ENCODE assay signal across 27 cellular contexts in genomic region chr1:109878531-109878930, GRCh38. TPM values are rescaled to one million over a fixed set of nuclear protein-coding genes. Genes with fewer than 3 reads are reported as not detected.
A peak's percentile ranks its signal among the peaks of the same experiment; 100 is the strongest.
DNase-seq lines count a peak whose midpoint lies in the region; ATAC-seq, FAIRE-seq and TF ChIP-seq lines count a peak whose summit lies in the region.
"Had no signal": no experiment of that assay in that cellular context is flagged by ENCODE, and none has a peak within 500 bp of the region (broad histone marks: within the 10 kb centered on the region; RNA-seq: fewer than 3 reads in every experiment).

No MANE protein-coding gene starts in this region.

- in situ Hi-C loops in Panc1 (cut with HindIII; ENCODE audit: low pct_unique_long_range_greater_than_20kb, low sequenced_read_pairs): no loop called here

- FAIRE-seq in kidney (lab: Jason Lieb, UNC) (no peak), GM12891 (lab: Jason Lieb, UNC) (no peak)
- FAIRE-seq: bronchial epithelial cell, pancreas had no signal

- WGBS in esophagus muscularis mucosa: 96% methylated on average over 7 of the region's 7 CpGs
- WGBS in thyroid gland, 2 donors: 90 to 95% methylated on average over 7 of the region's 7 CpGs

- H3K27me3 ChIP-seq in Panc1 (ENCODE audit: control insufficient read depth, insufficient read depth, low read length) (no peaks in the 10 kb centered on the region), esophagus muscularis mucosa (no peaks in the 10 kb centered on the region), neutrophil (no peaks in the 10 kb centered on the region), thyroid gland (no peaks in the 10 kb centered on the region)
- H3K27me3 ChIP-seq: heart right ventricle, pancreas, Peyer's patch, right atrium auricular region had no signal

- no peak for TF ChIP-seq CTCF in Panc1 (IDR thresholded peaks at IDR 0.05)
- no peak for TF ChIP-seq CTCF in esophagus muscularis mucosa (IDR thresholded peaks at IDR 0.05)
- TF ChIP-seq CTCF in neutrophil (IDR thresholded peaks at IDR 0.05): no peak
- no peak for TF ChIP-seq CTCF in thyroid gland (IDR thresholded peaks at IDR 0.05)
- no peak for TF ChIP-seq CTCF in kidney (IDR thresholded peaks at IDR 0.05; ENCODE audit: borderline replicate concordance, extremely low read depth, insufficient read depth)

- CTCF ChIA-PET in Panc1 (lab: Charles Lee): no interaction called here

- H3K4me1 ChIP-seq in Panc1 (ENCODE audit: control insufficient read depth, insufficient read depth, low read length): peaks cover 61% of the 10 kb centered on the region
- peaks cover 34 to 57% (median 48%) of the 10 kb centered on the region in 4 donors for H3K4me1 ChIP-seq in esophagus muscularis mucosa
- H3K4me1 ChIP-seq in neutrophil (ENCODE audit: control insufficient read depth in 1 of 2, insufficient read depth in 1 of 2, low read depth in 1 of 2, low read length in 1 of 2): peaks cover 24 to 27% of the 10 kb centered on the region in 2 experiments
- H3K4me1 ChIP-seq in thyroid gland: peaks cover 26 to 44% of the 10 kb centered on the region in 2 donors
- peaks cover 11 to 15% of the 10 kb centered on the region in 2 donors for H3K4me1 ChIP-seq in kidney (ENCODE audit: control insufficient read depth in 1 of 2, insufficient read depth in 1 of 2, low read depth in 1 of 2, low read length in 2 of 2)
- H3K4me1 ChIP-seq: pancreas had no signal

- DNase-seq in Panc1 (ENCODE audit: low read depth, low spot score): no peak
- DNase-seq in esophagus muscularis mucosa (ENCODE audit: extremely low spot score): no peak
- no peak for DNase-seq in thyroid gland
- no peak for DNase-seq in kidney
- no peak for DNase-seq in NCI-H1048 (lab: John Stamatoyannopoulos, UW)
- DNase-seq in GM12891 (ENCODE audit: insufficient read length, low spot score): no peak
- DNase-seq: activated CD4-positive, alpha-beta T cell treated with anti-CD3 and anti-CD28 coated beads, Interleukin-2, amount 10 ng/mL, durations not matched to agents 7 days and 5 days; activated naive CD4-positive, alpha-beta T cell treated with anti-CD3 and anti-CD28 coated beads for 36 hours; DMS79; effector CD8-positive, alpha-beta T cell; GDM1; heart right ventricle; mammary epithelial cell; naive B cell; NCI-H1694 treated with DMSO at 0.1 percent for 48 hours; pancreas; Peyer's patch; SHP77 treated with DMSO at 0.1 percent for 48 hours; stimulated activated CD4-positive, alpha-beta T cell treated with anti-CD3 and anti-CD28 coated beads, Interleukin-2, amount 100 ng/mL, for 24 hours; SW 1271; T1000; WERI-Rb-1 had no signal

- H3K9ac ChIP-seq in kidney (ENCODE audit: low read length in 2 of 2): no peak overlapping the region

- no peaks in the 10 kb centered on the region for H3K9me3 ChIP-seq in Panc1 (ENCODE audit: control insufficient read depth, insufficient read depth, low read depth, low read length)
- no peaks in the 10 kb centered on the region for H3K9me3 ChIP-seq in esophagus muscularis mucosa
- no peaks in the 10 kb centered on the region for H3K9me3 ChIP-seq in neutrophil
- H3K9me3 ChIP-seq in thyroid gland: no peaks in the 10 kb centered on the region
- no peaks in the 10 kb centered on the region for H3K9me3 ChIP-seq in kidney (ENCODE audit: control insufficient read depth in 1 of 2, low read length in 2 of 2)
- H3K9me3 ChIP-seq: heart right ventricle, pancreas, Peyer's patch, right atrium auricular region had no signal

- TF ChIP-seq POLR2A in esophagus muscularis mucosa (IDR thresholded peaks at IDR 0.05; ENCODE audit: low read depth) (no peak), thyroid gland (IDR thresholded peaks at IDR 0.05) (no peak), GM12891 (IDR thresholded peaks at IDR 0.05; ENCODE audit: low read depth, low read length) (no peak)

- ATAC-seq in Panc1: no peak
- no peak for ATAC-seq in HG03565 (IDR thresholded peaks at IDR 0.05; ENCODE audit: unreplicated experiment)
- ATAC-seq: heart right ventricle, pancreas had no signal

- intact Hi-C loops in Panc1 (cut with micrococcal nuclease; ENCODE audit: unreplicated experiment) (no loop called here), esophagus muscularis mucosa (cut with DNase I) (loop anchor here (5.0 kb wide), 1 partner anchor 34 kb away; the partner anchor contains the start of gene CSF1), thyroid gland (cut with DNase I) (no loop called here), kidney (cut with DNase I) (no loop called here)

- H3K27ac ChIP-seq in Panc1 (ENCODE audit: low read length) (peak overlapping the region; percentile 89), esophagus muscularis mucosa (replicated peaks in 1 of 4) (peak overlapping the region in 3 of 4 donors; percentile 16 to 91 (median 89)), neutrophil (peak overlapping the region; percentile 8), thyroid gland (peak overlapping the region; percentile 93 to 99 (median 93)), kidney (ENCODE audit: low read depth in 2 of 2, low read length in 2 of 2) (no peak overlapping the region)
- H3K27ac ChIP-seq: C4-2B, WERI-Rb-1 had no signal

- BruUV-seq in Panc1 (replicated peaks; lab: Mats Ljungman, UMichigan): no TSS peak

- H3K4me3 ChIP-seq in Panc1 (ENCODE audit: low read depth in 2 of 2, low read length in 2 of 2) (no peak overlapping the region), esophagus muscularis mucosa (no peak overlapping the region), neutrophil (ENCODE audit: low read depth in 1 of 2, low read length in 1 of 2) (no peak overlapping the region), thyroid gland (replicated peaks in 1 of 3) (no peak overlapping the region), kidney (ENCODE audit: low read length in 2 of 2) (no peak overlapping the region)
- H3K4me3 ChIP-seq: heart right ventricle, pancreas, Peyer's patch, right atrium auricular region had no signal

- no peak for TF ChIP-seq EP300 in esophagus muscularis mucosa (IDR thresholded peaks at IDR 0.05)

- POLR2A ChIA-PET in Panc1 (lab: Charles Lee): no interaction called here

- H3K36me3 ChIP-seq in Panc1 (ENCODE audit: control insufficient read depth, insufficient read depth, low read length): no peaks in the 10 kb centered on the region
- no peaks in the 10 kb centered on the region for H3K36me3 ChIP-seq in esophagus muscularis mucosa
- no peaks in the 10 kb centered on the region for H3K36me3 ChIP-seq in neutrophil
- no peaks in the 10 kb centered on the region for H3K36me3 ChIP-seq in thyroid gland
- H3K36me3 ChIP-seq in kidney (ENCODE audit: control insufficient read depth in 1 of 2, insufficient read depth in 2 of 2, low read length in 2 of 2): no peaks in the 10 kb centered on the region
- H3K36me3 ChIP-seq: heart right ventricle, pancreas, Peyer's patch, right atrium auricular region, WERI-Rb-1 had no signal

TF ChIP-seq in GM12891, 5 proteins besides CTCF, POLR2A, EP300 and RAD21:
- TF ChIP-seq POLR2AphosphoS5 (IDR thresholded peaks at IDR 0.05; ENCODE audit: low read depth, low read length) (no peak), PAX5 (IDR thresholded peaks at IDR 0.05; ENCODE audit: insufficient read depth, low read length, severe bottlenecking) (no peak), SPI1 (IDR thresholded peaks at IDR 0.05; ENCODE audit: low read depth, low read length) (no peak)
TF ChIP-seq in GM12891: peak in this region for 0.

RNA-seq across cellular contexts. Expression of gene CSF1, which starts 32.1 kb away (rescaled TPM):
- total RNA-seq in Panc1 (2021; ENCODE audit: unreplicated experiment) (217 TPM), esophagus muscularis mucosa (10 to 100 TPM; 27.0 to 92.6 (median 48.1) TPM), thyroid gland (100 to 1,000 TPM in 1 of 4 donors, 10 to 100 TPM in 3; 33.5 to 127 (median 62.3) TPM), kidney (33.8 TPM)
- polyA plus RNA-seq in Panc1 (2012; ENCODE audit: insufficient read length): 109 TPM
- 11.1 TPM for polyA plus RNA-seq in kidney (ENCODE audit: insufficient read depth, low read depth, low replicate concordance)
- polyA plus RNA-seq in GM12891 (2012; ENCODE audit: low read depth, missing spikeins): 4.8 TPM

Comparison
In these comparisons a context has a peak if more than half of its experiments do, and no peak if none do; other contexts are left out.
1. H3K27ac ChIP-seq: peak in Panc1 (single experiment), esophagus muscularis mucosa (3 of 4), neutrophil (single experiment) and thyroid gland (3 of 3); none in kidney (0 of 2).